In genomic region chr2:230416061-230416721, GRCh38 we compare ENCODE assay signal across 1 cellular context.
TF ChIP-seq lines count a peak whose summit lies in the region.

Gene SP100, plus strand, starts transcription at chr2:230416201. Its CDS starts 96 bp downstream, at chr2:230416297.

TF ChIP-seq in HepG2, 621 proteins besides CTCF, POLR2A, EP300 and RAD21 (continued from another document and continues in another):
- TF ChIP-seq REST (IDR thresholded peaks at IDR 0.05; ENCODE audit: borderline replicate concordance in 1 of 2, low read depth in 1 of 2, low read length in 2 of 2) = peak in 1 of 2 experiments; percentile 68; a peak in 1 of 4 replicates
- TF ChIP-seq KLF6 (CRISPR knock-in tag; IDR thresholded peaks at IDR 0.05) = peak; percentile 84; the same call in 1 of the 2 replicates
- TF ChIP-seq ZNF652 (CRISPR knock-in tag; IDR thresholded peaks at IDR 0.05; ENCODE audit: borderline replicate concordance, low read depth) = peak; percentile 74; the same call in 1 of the 2 replicates
- no peak for TF ChIP-seq POLR2AphosphoS2 (IDR thresholded peaks at IDR 0.05; ENCODE audit: low read depth, low read length)
- no peak for TF ChIP-seq HIVEP1 (CRISPR knock-in tag; IDR thresholded peaks at IDR 0.05)
- peak; percentile 94 for TF ChIP-seq KAT8 (CRISPR knock-in tag; IDR thresholded peaks at IDR 0.05)
- TF ChIP-seq ZMYM2 (CRISPR knock-in tag; IDR thresholded peaks at IDR 0.05) = peak; percentile 59; the same call in 1 of the 2 replicates
- TF ChIP-seq ZNF232 (CRISPR knock-in tag; IDR thresholded peaks at IDR 0.05; ENCODE audit: borderline replicate concordance) = no peak; the same call in 1 of the 2 replicates
- no peak for TF ChIP-seq NPAS2 (CRISPR knock-in tag; IDR thresholded peaks at IDR 0.05; ENCODE audit: borderline replicate concordance)
- TF ChIP-seq ZNF775 (CRISPR knock-in tag; IDR thresholded peaks at IDR 0.05; ENCODE audit: borderline replicate concordance) = 0 out of 2 replicates have a peak, but pooled peaks have one; percentile 30
- peak; percentile 42; the same call in 1 of the 2 replicates for TF ChIP-seq KLF11 (CRISPR knock-in tag; IDR thresholded peaks at IDR 0.05)
- TF ChIP-seq KIAA2018 (CRISPR knock-in tag; IDR thresholded peaks at IDR 0.05; ENCODE audit: borderline replicate concordance) = no peak
- no peak for TF ChIP-seq MAZ (IDR thresholded peaks at IDR 0.05; ENCODE audit: borderline replicate concordance, low read depth, low read length)
- 0 out of 2 replicates have a peak, but pooled peaks have one; percentile 17 for TF ChIP-seq MAZ (CRISPR knock-in tag; IDR thresholded peaks at IDR 0.05; ENCODE audit: low read depth)
- no peak for TF ChIP-seq ZUFSP (CRISPR knock-in tag; IDR thresholded peaks at IDR 0.05; ENCODE audit: borderline replicate concordance)
- TF ChIP-seq REPIN1 (CRISPR knock-in tag; IDR thresholded peaks at IDR 0.05; ENCODE audit: borderline replicate concordance, low read depth) = peak; percentile 52
- TF ChIP-seq GMEB2 (CRISPR knock-in tag; IDR thresholded peaks at IDR 0.05; ENCODE audit: low read depth) = no peak
- TF ChIP-seq MLXIP (CRISPR knock-in tag; IDR thresholded peaks at IDR 0.05; ENCODE audit: borderline replicate concordance) = no peak
- TF ChIP-seq AFF4 (CRISPR knock-in tag; IDR thresholded peaks at IDR 0.05) = peak; percentile 73; the same call in 1 of the 2 replicates
- TF ChIP-seq CBX5 (CRISPR knock-in tag; IDR thresholded peaks at IDR 0.05; ENCODE audit: borderline replicate concordance) = 0 out of 2 replicates have a peak, but pooled peaks have one; percentile 33
- TF ChIP-seq IKZF4 (CRISPR knock-in tag; IDR thresholded peaks at IDR 0.05; ENCODE audit: borderline replicate concordance, low read depth, not compliant biosample characterization) = no peak
- no peak for TF ChIP-seq CREB1 (IDR thresholded peaks at IDR 0.05)
- peak; percentile 39; the same call in 1 of the 2 replicates for TF ChIP-seq CREB1 (CRISPR knock-in tag; IDR thresholded peaks at IDR 0.05)
- TF ChIP-seq ZFP37 (CRISPR knock-in tag; IDR thresholded peaks at IDR 0.05; ENCODE audit: borderline replicate concordance) = no peak
- no peak for TF ChIP-seq SAFB2 (CRISPR knock-in tag; IDR thresholded peaks at IDR 0.05; ENCODE audit: borderline replicate concordance, low read depth)
- no peak for TF ChIP-seq SP4 (CRISPR knock-in tag; IDR thresholded peaks at IDR 0.05)
- no peak for TF ChIP-seq ZNF552 (CRISPR knock-in tag; IDR thresholded peaks at IDR 0.05; ENCODE audit: borderline replicate concordance)
- TF ChIP-seq HNF4G (IDR thresholded peaks at IDR 0.05; ENCODE audit: borderline replicate concordance, low read depth, low read length) = no peak
- TF ChIP-seq HNF4G (CRISPR knock-in tag; IDR thresholded peaks at IDR 0.05; ENCODE audit: borderline replicate concordance, low read depth) = no peak; the same call in 1 of the 2 replicates
- TF ChIP-seq ZEB1 (IDR thresholded peaks at IDR 0.05; ENCODE audit: insufficient replicate concordance, low read depth) = peak; percentile 65
- no peak for TF ChIP-seq HNRNPUL1 (IDR thresholded peaks at IDR 0.05; ENCODE audit: low read depth, low read length)
- TF ChIP-seq ZNF468 (CRISPR knock-in tag; IDR thresholded peaks at IDR 0.05) = no peak
- TF ChIP-seq HHEX (CRISPR knock-in tag; IDR thresholded peaks at IDR 0.05) = no peak
- no peak for TF ChIP-seq PHB2 (IDR thresholded peaks at IDR 0.05; ENCODE audit: partially characterized antibody)
- TF ChIP-seq ZNF510 (CRISPR knock-in tag; IDR thresholded peaks at IDR 0.05; ENCODE audit: low read depth) = no peak
- no peak for TF ChIP-seq ZNF776 (CRISPR knock-in tag; IDR thresholded peaks at IDR 0.05)
